Comparison of ENCODE assay signal across 22 cellular contexts in the genomic region with DNA sequence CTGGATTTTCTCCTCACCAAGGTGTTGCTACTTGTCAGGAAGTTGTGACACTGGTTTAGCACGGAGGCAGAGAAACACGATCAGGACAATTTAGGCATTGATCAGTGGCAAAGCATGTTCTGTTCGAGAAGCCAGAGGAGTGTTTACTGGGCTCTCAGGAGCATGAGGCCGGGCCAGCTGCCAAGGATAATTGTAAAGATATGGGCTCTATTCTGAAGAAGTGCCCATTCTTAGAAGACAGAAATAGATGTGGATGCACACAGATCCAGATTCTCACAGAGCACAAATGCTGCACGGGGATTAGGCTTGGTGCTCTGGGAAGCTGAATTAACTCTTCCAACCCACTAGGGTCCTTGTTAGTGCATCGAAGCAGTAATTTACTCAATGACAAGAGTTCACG. TPM values are rescaled to one million over a fixed set of nuclear protein-coding genes. Genes with fewer than 3 reads are reported as not detected.
DNase-seq lines count a peak whose midpoint lies in the region; ATAC-seq and TF ChIP-seq lines count a peak whose summit lies in the region.
"Had no signal": no experiment of that assay in that cellular context is flagged by ENCODE, and none has a peak within 500 bp of the region (broad histone marks: within the 10 kb centered on the region; RNA-seq: fewer than 3 reads in every experiment).

No MANE protein-coding gene starts in this region.

- no peak overlapping the region for H3K4ac ChIP-seq in neuronal stem cell (ENCODE audit: low read length)

- TF ChIP-seq CTCF in C4-2B (conservative IDR thresholded peaks at IDR 0.05) (no peak), OCI-LY7 (conservative IDR thresholded peaks at IDR 0.05; ENCODE audit: low read length) (no peak), colonic mucosa (IDR thresholded peaks at IDR 0.05) (no peak)

- no peaks in the 10 kb centered on the region for H3K79me1 ChIP-seq in neuronal stem cell (ENCODE audit: low read depth, low read length)

- H2BK12ac ChIP-seq in neuronal stem cell (ENCODE audit: low read length), result no peak overlapping the region

- H3K23ac ChIP-seq in neuronal stem cell (ENCODE audit: low read depth, low read length, poor library complexity), result no peak overlapping the region

- intact Hi-C loops in OCI-LY7 (cut with micrococcal nuclease; ENCODE audit: unreplicated experiment), result no loop called here
- intact Hi-C loops in left ventricle myocardium superior (cut with micrococcal nuclease), result no loop called here
- intact Hi-C loops in colonic mucosa (cut with DNase I), result no loop called here

- H4K20me1 ChIP-seq in OCI-LY7 (ENCODE audit: insufficient read depth, low read length), result no peaks in the 10 kb centered on the region

- no peak overlapping the region for H3K18ac ChIP-seq in neuronal stem cell (ENCODE audit: low read length)

- H2BK120ac ChIP-seq in neuronal stem cell (ENCODE audit: low read depth, low read length), result no peak overlapping the region

- no peaks in the 10 kb centered on the region for H3K9me3 ChIP-seq in MG63
- H3K9me3 ChIP-seq in OCI-LY7 (ENCODE audit: low read length), result 0 out of 2 replicates have a peak, but pooled peaks cover 10% of the 10 kb centered on the region
- H3K9me3 ChIP-seq in colonic mucosa, result no peaks in the 10 kb centered on the region
- no peaks in the 10 kb centered on the region for H3K9me3 ChIP-seq in neuronal stem cell (replicated peaks in 1 of 2; ENCODE audit: control insufficient read depth in 2 of 2, insufficient read depth in 1 of 2, low read depth in 1 of 2, low read length in 2 of 2)
- H3K9me3 ChIP-seq: left lung, mucosa of descending colon, psoas muscle, SJSA1, transverse colon had no signal

- ATAC-seq in left ventricle myocardium superior (peak; percentile 96), GM18511 (IDR thresholded peaks at IDR 0.05; ENCODE audit: unreplicated experiment) (no peak)
- ATAC-seq: CD8-positive, alpha-beta T cell; esophagus mucosa; left lung; mucosa of descending colon; Panc1; psoas muscle; WTC11 had no signal

- POLR2A ChIA-PET in OCI-LY7 (lab: Charles Lee), result interaction anchor here (0.8 kb wide), 1 partner anchor 11 kb away, joined by 3 read pairs; no protein-coding TSS in a partner anchor

- H3K27me3 ChIP-seq in MG63, result no peaks in the 10 kb centered on the region
- H3K27me3 ChIP-seq in colonic mucosa, result no peaks in the 10 kb centered on the region
- no peaks in the 10 kb centered on the region for H3K27me3 ChIP-seq in neuronal stem cell (ENCODE audit: control insufficient read depth in 3 of 3, insufficient read depth in 3 of 3, low read depth in 1 of 3, low read length in 3 of 3)
- H3K27me3 ChIP-seq: left lung, SJSA1, transverse colon had no signal

- TSS peak; percentile 1 for BruUV-seq in OCI-LY7 (replicated peaks; lab: Mats Ljungman, UMichigan)

- H4K8ac ChIP-seq in neuronal stem cell (ENCODE audit: low read depth, low read length), result no peak overlapping the region

- H3K4me2 ChIP-seq in OCI-LY7 (ENCODE audit: low read length) (no peak overlapping the region), neuronal stem cell (ENCODE audit: insufficient read depth, low read length, poor library complexity, severe bottlenecking) (no peak overlapping the region)

- no peak overlapping the region for H4K91ac ChIP-seq in neuronal stem cell (ENCODE audit: low read depth, low read length, poor library complexity)

- H3K9ac ChIP-seq in colonic mucosa (ENCODE audit: low read depth in 2 of 2, low read length in 2 of 2) (no peak overlapping the region), neuronal stem cell (ENCODE audit: low read depth, low read length, poor library complexity) (no peak overlapping the region)

- peak; percentile 10 for DNase-seq in MG63
- no peak for DNase-seq in OCI-LY7 (ENCODE audit: low spot score)
- peak; percentile 56 for DNase-seq in left ventricle myocardium superior
- DNase-seq in colonic mucosa, result no peak
- DNase-seq in neuronal stem cell (ENCODE audit: low spot score), result no peak
- DNase-seq: activated CD4-positive, alpha-beta memory T cell treated with anti-CD3 and anti-CD28 coated beads, Interleukin-2, amount 10 ng/mL, durations not matched to agents 7 days and 5 days; activated naive CD4-positive, alpha-beta T cell treated with anti-CD3 and anti-CD28 coated beads for 36 hours; activated T-cell treated with anti-CD3 and anti-CD28 coated beads, Interleukin-2, amount 50 U/mL, for 1 hour; CD8-positive, alpha-beta T cell; H7; left lung; mucosa of descending colon; NCI-H1930; psoas muscle; stimulated activated CD4-positive, alpha-beta T cell treated with anti-CD3 and anti-CD28 coated beads, Interleukin-4, amount 100 ng/mL, for 1 hour; transverse colon had no signal

- no peak overlapping the region for H2AK5ac ChIP-seq in neuronal stem cell (ENCODE audit: low read depth, low read length)

- H3K4me1 ChIP-seq in OCI-LY7 (ENCODE audit: insufficient read depth, low read length, poor library complexity, severe bottlenecking) (no peaks in the 10 kb centered on the region), colonic mucosa (no peaks in the 10 kb centered on the region), neuronal stem cell (ENCODE audit: control insufficient read depth in 2 of 2, insufficient read depth in 1 of 2, low read depth in 1 of 2, low read length in 2 of 2) (peaks cover 7 to 11% of the 10 kb centered on the region in 2 donors)
- H3K4me1 ChIP-seq: left lung, psoas muscle, SJSA1, transverse colon had no signal

- no peak overlapping the region for H2BK15ac ChIP-seq in neuronal stem cell (ENCODE audit: low read length)

- H3K27ac ChIP-seq in C4-2B (peak overlapping the region; percentile 23; the same call in 1 of the 2 replicates), OCI-LY7 (ENCODE audit: low read depth, low read length, poor library complexity, severe bottlenecking) (no peak overlapping the region), colonic mucosa (no peak overlapping the region), neuronal stem cell (replicated peaks; ENCODE audit: low read length) (no peak overlapping the region)
- H3K27ac ChIP-seq: left lung, psoas muscle, SJSA1, transverse colon had no signal

- H3K36me3 ChIP-seq in MG63 (no peaks in the 10 kb centered on the region), OCI-LY7 (ENCODE audit: insufficient read depth, low read length) (peaks cover 97% of the 10 kb centered on the region), colonic mucosa (no peaks in the 10 kb centered on the region), neuronal stem cell (replicated peaks in 1 of 2; ENCODE audit: control insufficient read depth in 2 of 2, insufficient read depth in 2 of 2, low read length in 2 of 2) (no peaks in the 10 kb centered on the region)
- H3K36me3 ChIP-seq: left lung, SJSA1, transverse colon had no signal

- no peak overlapping the region for H3K14ac ChIP-seq in neuronal stem cell (ENCODE audit: low read length)

- no peak overlapping the region for H3K4me3 ChIP-seq in MG63
- H3K4me3 ChIP-seq in OCI-LY7 (ENCODE audit: low read depth, low read length, poor library complexity, severe bottlenecking), result no peak overlapping the region
- H3K4me3 ChIP-seq in colonic mucosa, result no peak overlapping the region
- no peak overlapping the region for H3K4me3 ChIP-seq in neuronal stem cell (ENCODE audit: low read length in 2 of 2)
- H3K4me3 ChIP-seq: left lung, mucosa of descending colon, psoas muscle, SJSA1, transverse colon had no signal

- no peaks in the 10 kb centered on the region for H3K9me2 ChIP-seq in OCI-LY7 (ENCODE audit: insufficient read depth, low read length)

- peaks cover 66% of the 10 kb centered on the region for H3K79me2 ChIP-seq in OCI-LY7 (ENCODE audit: insufficient read depth, low read depth, low read length)

- H2BK5ac ChIP-seq in neuronal stem cell (ENCODE audit: low read length), result no peak overlapping the region

- CTCF ChIA-PET in OCI-LY7 (lab: Charles Lee; ENCODE audit: unreplicated experiment), result no interaction called here

- H2AFZ ChIP-seq in OCI-LY7 (ENCODE audit: low read length) (no peak overlapping the region), neuronal stem cell (ENCODE audit: low read length) (no peak overlapping the region)

- no CpG with 5 or more reads among the region's 7 CpGs for WGBS in neuronal stem cell (ENCODE audit: extremely low coverage in 2 of 2, insufficient read length in 2 of 2, insufficient replicate concordance in 1 of 2), 2 donors

RNA-seq across cellular contexts. Expression of gene AFF3, which starts 16.2 kb away (rescaled TPM):
- 1.9 and 6.1 TPM in 2 replicates for total RNA-seq in MG63 (2014; rRNA removed; shearing (Covaris generic); ENCODE audit: low replicate concordance)
- 133 and 162 TPM in 2 replicates for total RNA-seq in OCI-LY7 (2014; rRNA removed; shearing (Covaris generic))
- total RNA-seq in OCI-LY7 (2022) (131 and 162 TPM in 2 replicates), left ventricle myocardium superior (10.0 TPM), colonic mucosa (1 to 10 TPM in 1 of 2 donors, under 1 TPM in 1; 0.86 to 2.6 TPM)
- 4.0 TPM for polyA plus RNA-seq in neuronal stem cell (2013, experiment 1 of 2)
- 3.9 TPM for polyA plus RNA-seq in neuronal stem cell (2013, experiment 2 of 2)

Comparison
In these comparisons a context has a peak if more than half of its experiments do, and no peak if none do; other contexts are left out.
1. DNase-seq: peak in MG63 (single experiment) and left ventricle myocardium superior (single experiment); none in OCI-LY7 (single experiment), colonic mucosa (single experiment) and neuronal stem cell (single experiment).
2. RNA of gene AFF3, which starts 16.2 kb away (total RNA-seq): 131 to 162 TPM in OCI-LY7; 10.0 TPM in left ventricle myocardium superior (single experiment), 1.9 to 6.1 TPM in MG63 and 0.86 to 2.6 TPM in colonic mucosa; every median in the first group is over 10 times any median in the second.